10 cellular contexts compared by ENCODE assay signal in the genomic region with DNA sequence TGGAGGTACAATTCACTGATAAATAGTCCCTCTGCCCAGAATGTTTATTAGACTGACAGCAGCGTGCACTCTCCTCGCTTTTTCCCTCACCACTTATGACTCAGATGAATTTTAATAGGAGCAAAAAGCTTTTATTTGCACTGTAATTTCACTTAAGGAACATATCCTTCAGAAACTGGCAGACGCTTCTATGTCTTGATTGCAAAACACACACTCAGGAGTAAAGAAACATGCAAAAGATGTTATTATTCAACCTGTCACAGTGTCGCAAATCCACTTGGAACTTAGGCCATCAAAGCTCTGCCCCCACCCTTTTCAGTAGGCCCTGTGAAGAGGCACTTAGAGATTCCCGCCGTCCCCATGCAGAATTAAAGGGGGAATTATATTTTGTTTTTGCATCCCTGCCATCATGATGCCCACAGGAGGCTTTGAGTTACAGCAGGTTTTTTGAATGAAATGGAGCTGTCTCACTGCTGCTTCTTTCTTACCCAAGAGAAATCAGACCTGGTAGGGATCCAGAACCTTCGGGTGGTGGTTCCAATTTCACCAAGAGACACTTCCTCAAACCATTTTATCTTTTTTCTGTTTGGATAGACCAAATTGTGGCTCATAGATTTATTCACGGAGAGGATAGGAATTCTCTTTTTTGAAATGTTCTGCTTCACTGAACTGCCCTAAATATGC.
A peak's percentile ranks its signal among the peaks of the same experiment; 100 is the strongest.
DNase-seq lines count a peak whose midpoint lies in the region; ATAC-seq and TF ChIP-seq lines count a peak whose summit lies in the region.
"Had no signal": no experiment of that assay in that cellular context is flagged by ENCODE, and none has a peak within 500 bp of the region (broad histone marks: within the 10 kb centered on the region; RNA-seq: fewer than 3 reads in every experiment).

No MANE protein-coding gene starts in this region.

- H3K27ac Mint-ChIP-seq in brain, result peak overlapping the region in 4 of 5 experiments; percentile 44 to 74 (median 64)
- H3K27ac Mint-ChIP-seq: activated CD8-positive, alpha-beta T cell treated with anti-CD3 and anti-CD28 coated beads, Interleukin-2, amount 10 ng/mL, durations not matched to agents 7 days and 5 days; progenitor cell of endocrine pancreas had no signal

- H3K9me3 Mint-ChIP-seq in brain, result no peaks in the 10 kb centered on the region

- H3K4me3 Mint-ChIP-seq in brain, result peak overlapping the region; percentile 0 to 54 (median 36)
- H3K4me3 Mint-ChIP-seq: activated CD8-positive, alpha-beta T cell treated with anti-CD3 and anti-CD28 coated beads, Interleukin-2, amount 10 ng/mL, durations not matched to agents 7 days and 5 days had no signal

- H3K4me1 Mint-ChIP-seq in brain, result peaks cover 64% of the 10 kb centered on the region

- no peak for ATAC-seq in HG03520 (IDR thresholded peaks at IDR 0.05; ENCODE audit: unreplicated experiment)
- no peak for ATAC-seq in GM19324 (IDR thresholded peaks at IDR 0.05; ENCODE audit: low FRiP score, unreplicated experiment)
- ATAC-seq in GM21737 (IDR thresholded peaks at IDR 0.05; ENCODE audit: unreplicated experiment), result no peak

- TF ChIP-seq CTCF in brain (conservative IDR thresholded peaks at IDR 0.05), result no peak

- H3K36me3 Mint-ChIP-seq in brain, result no peaks in the 10 kb centered on the region

- DNase-seq in NOMO-1 (lab: John Stamatoyannopoulos, UW; ENCODE audit: unreplicated experiment in 2 of 2) (peak; percentile 32 to 33), NOMO-1 treated with dmso at 0.1 percent for 144 hours (lab: John Stamatoyannopoulos, UW; ENCODE audit: unreplicated experiment) (no peak), NCI-H2107 treated with DMSO at 0.1 percent for 48 hours (lab: John Stamatoyannopoulos, UW; ENCODE audit: unreplicated experiment) (peak; percentile 88), renal cortical epithelial cell (ENCODE audit: low read depth) (peak; percentile 30)

- peaks cover 21% of the 10 kb centered on the region for H3K27me3 Mint-ChIP-seq in brain
- H3K27me3 Mint-ChIP-seq: progenitor cell of endocrine pancreas had no signal
